In genomic region chrX:72107320-72107719, GRCh38 we compare ENCODE assay signal across 11 cellular contexts. TPM values are rescaled to one million over a fixed set of nuclear protein-coding genes. Genes with fewer than 3 reads are reported as not detected.
A peak's percentile ranks its signal among the peaks of the same experiment; 100 is the strongest.
DNase-seq lines count a peak whose midpoint lies in the region; ATAC-seq, FAIRE-seq and TF ChIP-seq lines count a peak whose summit lies in the region.
"Had no signal": no experiment of that assay in that cellular context is flagged by ENCODE, and none has a peak within 500 bp of the region (broad histone marks: within the 10 kb centered on the region; RNA-seq: fewer than 3 reads in every experiment).

No MANE protein-coding gene starts in this region.

- H3K9me3 Mint-ChIP-seq in activated T-cell treated with anti-CD3 and anti-CD28 coated beads, Interleukin-2, amount 50 U/mL, for 72 hours: no peaks in the 10 kb centered on the region
- no peaks in the 10 kb centered on the region for H3K9me3 Mint-ChIP-seq in activated T-cell treated with anti-CD3 and anti-CD28 coated beads, Interleukin-2, amount 50 U/mL, for 24 hours

- peaks cover under 1% of the 10 kb centered on the region for H3K4me1 Mint-ChIP-seq in activated T-cell treated with anti-CD3 and anti-CD28 coated beads, Interleukin-2, amount 50 U/mL, for 72 hours (ENCODE audit: low read depth)
- peaks cover 22% of the 10 kb centered on the region for H3K4me1 Mint-ChIP-seq in activated T-cell treated with anti-CD3 and anti-CD28 coated beads, Interleukin-2, amount 50 U/mL, for 24 hours (ENCODE audit: low read depth)

- peaks cover 0 to 29% (median 0%) of the 10 kb centered on the region in 6 donors for H3K4me1 ChIP-seq in spleen
- H3K4me1 ChIP-seq: BLaER1 had no signal

- DNase-seq in activated T-cell treated with anti-CD3 and anti-CD28 coated beads, Interleukin-2, amount 50 U/mL, for 72 hours: no peak
- no peak for DNase-seq in activated T-cell treated with anti-CD3 and anti-CD28 coated beads, Interleukin-2, amount 50 U/mL, for 24 hours
- DNase-seq in SK-MEL-5 (ENCODE audit: low read depth, low spot score) (peak; percentile 34), spleen (no peak), frontal cortex (ENCODE audit: low spot score in 2 of 2) (no peak), NCI-H1092 (lab: John Stamatoyannopoulos, UW) (no peak)
- DNase-seq: NCI-H187 treated with DMSO at 0.1 percent for 48 hours had no signal

- no peaks in the 10 kb centered on the region for H3K36me3 Mint-ChIP-seq in activated T-cell treated with anti-CD3 and anti-CD28 coated beads, Interleukin-2, amount 50 U/mL, for 72 hours (ENCODE audit: insufficient read depth in 2 of 2)
- H3K36me3 Mint-ChIP-seq in activated T-cell treated with anti-CD3 and anti-CD28 coated beads, Interleukin-2, amount 50 U/mL, for 24 hours (ENCODE audit: low read depth): no peaks in the 10 kb centered on the region

- no peak for TF ChIP-seq CTCF in spleen (IDR thresholded peaks at IDR 0.05 in 8 of 11, conservative IDR thresholded peaks at IDR 0.05 in 3 of 11)

- H3K36me3 ChIP-seq in spleen: no peaks in the 10 kb centered on the region
- H3K36me3 ChIP-seq: BLaER1 had no signal

- H3K27me3 Mint-ChIP-seq in activated T-cell treated with anti-CD3 and anti-CD28 coated beads, Interleukin-2, amount 50 U/mL, for 72 hours (ENCODE audit: low read depth): peaks cover 63% of the 10 kb centered on the region
- H3K27me3 Mint-ChIP-seq in activated T-cell treated with anti-CD3 and anti-CD28 coated beads, Interleukin-2, amount 50 U/mL, for 24 hours: peaks cover 73% of the 10 kb centered on the region

- intact Hi-C loops in spleen (cut with DNase I; ENCODE audit: low total_unique reads): no loop called here

- H3K27ac Mint-ChIP-seq in activated T-cell treated with anti-CD3 and anti-CD28 coated beads, Interleukin-2, amount 50 U/mL, for 72 hours: no peak overlapping the region
- no peak overlapping the region for H3K27ac Mint-ChIP-seq in activated T-cell treated with anti-CD3 and anti-CD28 coated beads, Interleukin-2, amount 50 U/mL, for 24 hours

- H3K9me3 ChIP-seq in spleen: no peaks in the 10 kb centered on the region
- H3K9me3 ChIP-seq: BLaER1 had no signal

- H3K27me3 ChIP-seq in spleen (replicated peaks in 1 of 7): peaks cover 0 to 35% (median 3%) of the 10 kb centered on the region in 7 donors

- TF ChIP-seq POLR2A in spleen (IDR thresholded peaks at IDR 0.05): no peak

- in situ Hi-C loops in SK-MEL-5 (cut with HindIII; ENCODE audit: low pct_unique_long_range_greater_than_20kb, low sequenced_read_pairs): no loop called here

- 56 to 80% (median 63%) methylated on average over 6 of the region's 6 CpGs for WGBS in spleen, 5 donors

- FAIRE-seq in frontal cortex (lab: Jason Lieb, UNC): no peak
- FAIRE-seq: keratinocyte had no signal

- no peak overlapping the region for H3K4me3 Mint-ChIP-seq in activated T-cell treated with anti-CD3 and anti-CD28 coated beads, Interleukin-2, amount 50 U/mL, for 72 hours
- H3K4me3 Mint-ChIP-seq in activated T-cell treated with anti-CD3 and anti-CD28 coated beads, Interleukin-2, amount 50 U/mL, for 24 hours: no peak overlapping the region

- peak overlapping the region in 6 of 8 donors; percentile 9 to 87 (median 71) for H3K27ac ChIP-seq in spleen
- H3K27ac ChIP-seq: BLaER1 had no signal

- H3K4me3 ChIP-seq in spleen: peak overlapping the region in 1 of 8 donors; percentile 44
- H3K4me3 ChIP-seq: BLaER1 had no signal

- ATAC-seq in activated T-cell treated with anti-CD3 and anti-CD28 coated beads, Interleukin-2, amount 50 U/mL, for 72 hours (replicated peaks in 1 of 2): peak; percentile 46 to 58
- ATAC-seq in esophagus mucosa (peak; percentile 55), HG03457 (IDR thresholded peaks at IDR 0.05; ENCODE audit: unreplicated experiment) (no peak)

RNA-seq across cellular contexts. Expression of gene RTL5, which starts 24.4 kb away (rescaled TPM):
- total RNA-seq in activated T-cell treated with anti-CD3 and anti-CD28 coated beads, Interleukin-2, amount 50 U/mL, for 72 hours: under 1 TPM; 0.17 to 0.74 TPM
- total RNA-seq in SK-MEL-5 (2014; rRNA removed; shearing (Covaris generic)): 0.29 and 0.40 TPM in 2 replicates
- 0.46 and 0.56 TPM in 2 replicates for polyA plus RNA-seq in SK-MEL-5 (2015; cell fraction: cytosol; rRNA removed)
- polyA plus RNA-seq in SK-MEL-5 (2015; cell fraction: nucleus; rRNA removed): 0.34 and 2.0 TPM in 2 replicates
- total RNA-seq in esophagus mucosa (0.20 TPM), spleen (1 to 10 TPM; 2.7 to 5.9 (median 4.2) TPM), frontal cortex (4.1 TPM)
- polyA plus RNA-seq in spleen: under 1 TPM; 0.46 to 0.99 (median 0.61) TPM
